ENCODE assay signal across 11 cellular contexts in genomic region chr2:239279508-239280295, GRCh38.
A peak's percentile ranks its signal among the peaks of the same experiment; 100 is the strongest.
DNase-seq lines count a peak whose midpoint lies in the region; ATAC-seq and TF ChIP-seq lines count a peak whose summit lies in the region.
"Had no signal": no experiment of that assay in that cellular context is flagged by ENCODE, and none has a peak within 500 bp of the region (broad histone marks: within the 10 kb centered on the region; RNA-seq: fewer than 3 reads in every experiment).

No MANE protein-coding gene starts in this region.

- TF ChIP-seq CTCF in VCaP (conservative IDR thresholded peaks at IDR 0.05): no peak
- no peak for TF ChIP-seq CTCF in heart right ventricle (IDR thresholded peaks at IDR 0.05)
- TF ChIP-seq CTCF in stomach (IDR thresholded peaks at IDR 0.05): no peak

- TF ChIP-seq EP300 in stomach (IDR thresholded peaks at IDR 0.05): peak; percentile 31

- H3K4me1 ChIP-seq in heart right ventricle: peaks cover 18 to 71% (median 50%) of the 10 kb centered on the region in 9 donors
- peaks cover 30 to 78% (median 56%) of the 10 kb centered on the region in 4 donors for H3K4me1 ChIP-seq in stomach
- H3K4me1 ChIP-seq: prostate gland, SJCRH30 had no signal

- intact Hi-C loops in heart right ventricle (cut with DNase I): no loop called here
- intact Hi-C loops in stomach (cut with DNase I; ENCODE audit: low total_unique reads): no loop called here

- no peak for ATAC-seq in heart right ventricle

- TF ChIP-seq POLR2A in stomach (IDR thresholded peaks at IDR 0.05): no peak

- H3K36me3 ChIP-seq in heart right ventricle (peaks cover 0 to 7% (median 0%) of the 10 kb centered on the region in 9 donors), stomach (peaks cover 0 to 3% (median 0%) of the 10 kb centered on the region in 4 donors)
- H3K36me3 ChIP-seq: prostate gland, SJCRH30 had no signal

- no peak overlapping the region for H3K4me3 ChIP-seq in heart right ventricle
- no peak overlapping the region for H3K4me3 ChIP-seq in stomach
- H3K4me3 ChIP-seq: prostate gland, SJCRH30 had no signal

- H3K9me3 ChIP-seq in heart right ventricle: no peaks in the 10 kb centered on the region
- no peaks in the 10 kb centered on the region for H3K9me3 ChIP-seq in stomach
- H3K9me3 ChIP-seq: prostate gland, SJCRH30 had no signal

- H3K27me3 ChIP-seq in heart right ventricle: no peaks in the 10 kb centered on the region
- no peaks in the 10 kb centered on the region for H3K27me3 ChIP-seq in stomach
- H3K27me3 ChIP-seq: SJCRH30 had no signal

- peak overlapping the region; percentile 5; the same call in 1 of the 2 replicates for H3K27ac ChIP-seq in VCaP
- peak overlapping the region in 7 of 10 donors; percentile 15 to 85 (median 40) for H3K27ac ChIP-seq in heart right ventricle
- H3K27ac ChIP-seq in stomach: peak overlapping the region in 4 of 5 donors; percentile 27 to 72 (median 66)
- H3K27ac ChIP-seq: prostate gland, SJCRH30 had no signal

- 81 to 85% methylated on average over 20 of the region's 20 CpGs for WGBS in heart right ventricle, 2 donors
- WGBS in stomach, 5 donors: 83 to 88% (median 87%) methylated on average over 19 to 20 of the region's 20 CpGs

- peak; percentile 1 for DNase-seq in activated CD4-positive, alpha-beta T cell treated with anti-CD3 and anti-CD28 coated beads for 48 hours
- no peak for DNase-seq in activated CD4-positive, alpha-beta T cell treated with anti-CD3 and anti-CD28 coated beads, Interleukin-2, amount 50 U/mL, for 48 hours
- DNase-seq in heart right ventricle: no peak
- DNase-seq in stomach: peak; percentile 21
- no peak for DNase-seq in NCI-H1092 (lab: John Stamatoyannopoulos, UW)
- no peak for DNase-seq in T-helper 9 cell
- no peak for DNase-seq in NCI-H2081 (lab: John Stamatoyannopoulos, UW)
- DNase-seq: activated effector memory CD4-positive, alpha-beta T cell treated with Interleukin-2 at 50 U/mL for 16 hours; SJCRH30 had no signal

Comparison
In these comparisons a context has a peak if more than half of its experiments do, and no peak if none do; other contexts are left out.
1. DNase-seq: peak in activated CD4-positive, alpha-beta T cell treated with anti-CD3 and anti-CD28 coated beads for 48 hours (single experiment) and stomach (single experiment); none in activated CD4-positive, alpha-beta T cell treated with anti-CD3 and anti-CD28 coated beads, Interleukin-2, amount 50 U/mL, for 48 hours (0 of 2), heart right ventricle (0 of 2), NCI-H1092 (single experiment), T-helper 9 cell (single experiment) and NCI-H2081 (0 of 2).
2. H3K27ac ChIP-seq: peak in every context shown above with its lines; median percentile 66 in stomach; 40 in heart right ventricle; 5 in VCaP.